Comparison of ENCODE assay signal across 1 cellular context in genomic region chr16:71210-71539, GRCh38.
TF ChIP-seq lines count a peak whose summit lies in the region.

No MANE protein-coding gene starts in this region.

TF ChIP-seq in IMR-90, 13 proteins besides CTCF, POLR2A, EP300 and RAD21 (continued from another document):
- no peak for TF ChIP-seq CHD1 (IDR thresholded peaks at IDR 0.05; ENCODE audit: low read depth, low read length)
- TF ChIP-seq MXI1 (IDR thresholded peaks at IDR 0.05; ENCODE audit: borderline replicate concordance, low read depth, low read length) = no peak
- no peak for TF ChIP-seq FOS (IDR thresholded peaks at IDR 0.05; ENCODE audit: low read depth, low read length)
- no peak for TF ChIP-seq RCOR1 (IDR thresholded peaks at IDR 0.05; ENCODE audit: insufficient replicate concordance, low read length)
